Comparison of ENCODE assay signal across 8 cellular contexts in genomic region chr3:153161714-153162512, GRCh38. TPM values are rescaled to one million over a fixed set of nuclear protein-coding genes. Genes with fewer than 3 reads are reported as not detected.
DNase-seq lines count a peak whose midpoint lies in the region; ATAC-seq and TF ChIP-seq lines count a peak whose summit lies in the region.

Gene RAP2B (plus strand): TSS chr3:153162226. CDS start chr3:153162694, 468 bp downstream.

- intact Hi-C loops in natural killer cell (cut with micrococcal nuclease), result loop anchor here (1.0 to 10.0 kb wide), 5 partner anchors 60 to 1160 kb away; partner anchors contain the start of gene DHX36

- peak; percentile 49 for ATAC-seq in GM21529 (IDR thresholded peaks at IDR 0.05; ENCODE audit: unreplicated experiment)
- peak; percentile 66 for ATAC-seq in activated T-helper 17 cell treated with anti-CD3 and anti-CD28 coated beads, Interleukin-2, amount 50 U/mL, for 72 hours (replicated peaks)
- peak; percentile 52 to 76 (median 67) for ATAC-seq in natural killer cell

- H3K27me3 Mint-ChIP-seq in IgD-negative memory B cell (no peaks in the 10 kb centered on the region), natural killer cell (ENCODE audit: low read depth in 2 of 2) (no peaks in the 10 kb centered on the region)
- H3K27me3 Mint-ChIP-seq in activated T-helper 17 cell treated with anti-CD3 and anti-CD28 coated beads, Interleukin-2, amount 50 U/mL, for 72 hours, result no peaks in the 10 kb centered on the region

- peak; percentile 64 for DNase-seq in DMS114 treated with DMSO at 0.1 percent for 48 hours (lab: John Stamatoyannopoulos, UW; ENCODE audit: unreplicated experiment)
- peak; percentile 95 for DNase-seq in RPMI7951 (ENCODE audit: low read depth)
- peak; percentile 96 for DNase-seq in fibroblast of mammary gland (ENCODE audit: low read depth)
- peak; percentile 84 for DNase-seq in natural killer cell
- peak; percentile 84 to 94 (median 92) for DNase-seq in stimulated activated naive CD4-positive, alpha-beta T cell (lab: John Stamatoyannopoulos, UW)

- H3K4me3 Mint-ChIP-seq in IgD-negative memory B cell (peak within 1 kb of the TSS; percentile 95 to 100 (median 100)), natural killer cell (peak within 1 kb of the TSS; percentile 98)
- peak within 1 kb of the TSS; percentile 95 for H3K4me3 Mint-ChIP-seq in activated T-helper 17 cell treated with anti-CD3 and anti-CD28 coated beads, Interleukin-2, amount 50 U/mL, for 72 hours

- H3K4me3 ChIP-seq in fibroblast of mammary gland (ENCODE audit: control insufficient read depth, low read depth, low read length), result peak within 1 kb of the TSS; percentile 95

- H3K27ac Mint-ChIP-seq in IgD-negative memory B cell (peak within 1 kb of the TSS; percentile 94 to 98 (median 97)), natural killer cell (peak within 1 kb of the TSS; percentile 90 to 92)
- H3K27ac Mint-ChIP-seq in activated T-helper 17 cell treated with anti-CD3 and anti-CD28 coated beads, Interleukin-2, amount 50 U/mL, for 72 hours, result peak within 1 kb of the TSS; percentile 98

- H3K36me3 Mint-ChIP-seq in IgD-negative memory B cell (no peaks in the 10 kb centered on the region), natural killer cell (no peaks in the 10 kb centered on the region)
- H3K36me3 Mint-ChIP-seq in activated T-helper 17 cell treated with anti-CD3 and anti-CD28 coated beads, Interleukin-2, amount 50 U/mL, for 72 hours (ENCODE audit: low read depth), result peaks cover 56% of the 10 kb centered on the region

- no peak for TF ChIP-seq CTCF in fibroblast of mammary gland (conservative IDR thresholded peaks at IDR 0.05; ENCODE audit: control insufficient read depth, insufficient read depth, low read depth, low read length)
- no peak for TF ChIP-seq CTCF in natural killer cell (IDR thresholded peaks at IDR 0.05)

- H3K9me3 Mint-ChIP-seq in IgD-negative memory B cell (no peaks in the 10 kb centered on the region), natural killer cell (no peaks in the 10 kb centered on the region)
- H3K9me3 Mint-ChIP-seq in activated T-helper 17 cell treated with anti-CD3 and anti-CD28 coated beads, Interleukin-2, amount 50 U/mL, for 72 hours, result no peaks in the 10 kb centered on the region

- H3K4me1 Mint-ChIP-seq in IgD-negative memory B cell, result peaks cover 38 to 46% (median 39%) of the 10 kb centered on the region in 3 donors
- peaks cover 37% of the 10 kb centered on the region for H3K4me1 Mint-ChIP-seq in activated T-helper 17 cell treated with anti-CD3 and anti-CD28 coated beads, Interleukin-2, amount 50 U/mL, for 72 hours
- peaks cover 57 to 61% of the 10 kb centered on the region in 2 donors for H3K4me1 Mint-ChIP-seq in natural killer cell

RNA-seq across cellular contexts. Expression of gene RAP2B, which starts in this region (rescaled TPM):
- polyA plus RNA-seq in IgD-negative memory B cell, result 9.8 TPM
- total RNA-seq in RPMI7951 (2014; rRNA removed; shearing (Covaris generic)), result 10.0 and 10.3 TPM in 2 replicates
- 10 to 100 TPM; 18.9 to 20.7 TPM for total RNA-seq in activated T-helper 17 cell treated with anti-CD3 and anti-CD28 coated beads, Interleukin-2, amount 50 U/mL, for 72 hours
- 10 to 100 TPM; 34.8 to 41.7 (median 38.1) TPM for total RNA-seq in natural killer cell

Comparison
In these comparisons a context has a peak if more than half of its experiments do, and no peak if none do; other contexts are left out.
1. Peak in every context shown above with its lines: DNase-seq, ATAC-seq and H3K4me3 ChIP-seq.